In genomic region chr19:49058592-49058991, GRCh38 we compare ENCODE assay signal across 12 cellular contexts. TPM values are rescaled to one million over a fixed set of nuclear protein-coding genes. Genes with fewer than 3 reads are reported as not detected.
A peak's percentile ranks its signal among the peaks of the same experiment; 100 is the strongest.
DNase-seq lines count a peak whose midpoint lies in the region; ATAC-seq and TF ChIP-seq lines count a peak whose summit lies in the region.
"Had no signal": no experiment of that assay in that cellular context is flagged by ENCODE, and none has a peak within 500 bp of the region (broad histone marks: within the 10 kb centered on the region; RNA-seq: fewer than 3 reads in every experiment).

No MANE protein-coding gene starts in this region.

- no peak for ATAC-seq in naive thymus-derived CD8-positive, alpha-beta T cell
- ATAC-seq in HG03280 (IDR thresholded peaks at IDR 0.05; ENCODE audit: unreplicated experiment) = no peak

- CTCF ChIA-PET in MCF 10A (lab: Yijun Ruan, JAX) = interaction anchor here (0.6 to 1.2 kb wide), 2 partner anchors 16 to 92 kb away, joined by 4 to 5 read pairs; no protein-coding TSS in a partner anchor

- no peak overlapping the region for H3K9ac ChIP-seq in GM23248

- no peaks in the 10 kb centered on the region for H3K36me3 ChIP-seq in GM23248 (ENCODE audit: low read depth)
- H3K36me3 ChIP-seq: thyroid gland had no signal

- intact Hi-C loops in MCF 10A (cut with micrococcal nuclease) = no loop called here

- H3K27ac ChIP-seq in GM23248 = no peak overlapping the region
- H3K27ac ChIP-seq: thyroid gland had no signal

- no peaks in the 10 kb centered on the region for H3K9me3 Mint-ChIP-seq in MCF 10A (ENCODE audit: unreplicated experiment)
- H3K9me3 Mint-ChIP-seq in naive thymus-derived CD8-positive, alpha-beta T cell = no peaks in the 10 kb centered on the region
- H3K9me3 Mint-ChIP-seq: T-helper 1 cell treated with Interleukin-12 subunit alpha and Interleukin-12 subunit beta and Interleukin-4 antibody, amounts not matched to agents 30 μg/mL and 1 μg/mL, for 36 hours had no signal

- H2AFZ ChIP-seq in GM23248 = no peak overlapping the region

- BruUV-seq in MCF 10A (replicated peaks; lab: Mats Ljungman, UMichigan) = no TSS peak

- H3K4me1 Mint-ChIP-seq in MCF 10A (ENCODE audit: insufficient read depth, unreplicated experiment) = peaks cover 17% of the 10 kb centered on the region
- H3K4me1 Mint-ChIP-seq in naive thymus-derived CD8-positive, alpha-beta T cell = peaks cover 9 to 27% (median 18%) of the 10 kb centered on the region in 4 donors

- H3K4me3 Mint-ChIP-seq in MCF 10A (ENCODE audit: unreplicated experiment) = no peak overlapping the region
- H3K4me3 Mint-ChIP-seq in naive thymus-derived CD8-positive, alpha-beta T cell = peak overlapping the region in 6 of 10 donors; percentile 75 to 95 (median 87)

- 31 to 38% methylated on average over 9 to 10 of the region's 10 CpGs for WGBS in GM23248 (ENCODE audit: low coverage in 1 of 2, low lambda C conversion rate in 2 of 2, missing lambda C conversion rate in 2 of 2), 2 experiments

- no peaks in the 10 kb centered on the region for H3K4me1 ChIP-seq in GM23248 (ENCODE audit: insufficient read depth)

- H3K27me3 Mint-ChIP-seq in MCF 10A (ENCODE audit: insufficient read depth, unreplicated experiment) = no peaks in the 10 kb centered on the region
- peaks cover 14 to 46% (median 30%) of the 10 kb centered on the region in 5 donors for H3K27me3 Mint-ChIP-seq in naive thymus-derived CD8-positive, alpha-beta T cell

- peaks cover 3% of the 10 kb centered on the region for H3K36me3 Mint-ChIP-seq in MCF 10A (ENCODE audit: insufficient read depth, unreplicated experiment)
- H3K36me3 Mint-ChIP-seq in naive thymus-derived CD8-positive, alpha-beta T cell = no peaks in the 10 kb centered on the region

- H3K9me2 ChIP-seq in GM23248 (ENCODE audit: insufficient read depth) = no peaks in the 10 kb centered on the region

- no peak for TF ChIP-seq CTCF in MCF 10A (IDR thresholded peaks at IDR 0.05; ENCODE audit: unreplicated experiment)

- DNase-seq in NCI-H748 (lab: John Stamatoyannopoulos, UW; ENCODE audit: unreplicated experiment) (peak; percentile 23), NCI-H748 treated with DMSO at 0.1 percent for 48 hours (lab: John Stamatoyannopoulos, UW) (no peak), GM23248 (peak; percentile 64), MCF 10A (ENCODE audit: unreplicated experiment) (peak; percentile 26), DMS153 (lab: John Stamatoyannopoulos, UW) (no peak), C1 segment of cervical spinal cord (lab: John Stamatoyannopoulos, UW) (no peak)
- DNase-seq in naive thymus-derived CD8-positive, alpha-beta T cell = peak in 1 of 10 donors; percentile 13
- DNase-seq: ACHN had no signal

- H4K20me1 ChIP-seq in GM23248 (ENCODE audit: insufficient read depth) = no peaks in the 10 kb centered on the region

- in situ Hi-C loops in GM23248 (cut with MboI) = no loop called here

- H3K9me3 ChIP-seq in GM23248 (ENCODE audit: low read depth) = no peaks in the 10 kb centered on the region
- H3K9me3 ChIP-seq: thyroid gland had no signal

- POLR2A ChIA-PET in MCF 10A (lab: Yijun Ruan, JAX) = interaction anchor here (0.6 kb wide), 1 partner anchor 438 kb away, joined by 3 read pairs; no protein-coding TSS in a partner anchor
- POLR2A ChIA-PET in naive thymus-derived CD8-positive, alpha-beta T cell (lab: Charles Lee) = interaction anchor here (0.5 to 1.1 kb wide), 2 partner anchors 56 to 619 kb away, joined by 3 read pairs; partner anchors contain the start of genes LIN7B and PRMT1

- no peak overlapping the region for H3K4me2 ChIP-seq in GM23248 (ENCODE audit: unreplicated experiment)

- H3F3A ChIP-seq in GM23248 (ENCODE audit: insufficient read depth) = no peaks in the 10 kb centered on the region

- 0 out of 2 replicates have a peak overlapping the region, but pooled peaks have one; percentile 79 for H3K4me3 ChIP-seq in GM23248

- peaks cover 43% of the 10 kb centered on the region for H3K79me2 ChIP-seq in GM23248 (ENCODE audit: insufficient read depth)

- H3K27me3 ChIP-seq in GM23248 (replicated peaks; ENCODE audit: insufficient read depth) = no peaks in the 10 kb centered on the region
- H3K27me3 ChIP-seq: thyroid gland had no signal

- H3K27ac Mint-ChIP-seq in MCF 10A (ENCODE audit: low read depth, unreplicated experiment) = no peak overlapping the region
- no peak overlapping the region for H3K27ac Mint-ChIP-seq in naive thymus-derived CD8-positive, alpha-beta T cell
- H3K27ac Mint-ChIP-seq: T-helper 1 cell treated with Interleukin-12 subunit alpha and Interleukin-12 subunit beta and Interleukin-4 antibody, amounts not matched to agents 30 μg/mL and 1 μg/mL, for 36 hours had no signal

RNA-seq across cellular contexts. Expression of gene CGB7, which starts 1.0 kb away (rescaled TPM):
- 0.38 and 0.54 TPM in 2 replicates for total RNA-seq in GM23248 (2014; rRNA removed; shearing (Covaris generic))
- polyA plus RNA-seq in GM23248 (2016; fragmentation: Nextera tagmentation; extraction: Ambion mirVana) = 2.2 and 2.8 TPM in 2 replicates
- 2.3 and 2.5 TPM in 2 replicates for total RNA-seq in MCF 10A (2022)
- not detected for total RNA-seq in naive thymus-derived CD8-positive, alpha-beta T cell
- polyA plus RNA-seq in naive thymus-derived CD8-positive, alpha-beta T cell = not detected
- total RNA-seq: thyroid gland had no signal
- polyA plus RNA-seq: neural cell had no signal

RNA-seq across cellular contexts. Expression of gene NTF4, which starts 6.0 kb away (rescaled TPM):
- not detected in 2 replicates for total RNA-seq in GM23248 (2014; rRNA removed; shearing (Covaris generic))
- 0.51 TPM in 1 of 2 replicates, not detected in the other for polyA plus RNA-seq in GM23248 (2016; fragmentation: Nextera tagmentation; extraction: Ambion mirVana)
- 6.0 and 7.8 TPM in 2 replicates for total RNA-seq in MCF 10A (2022)
- total RNA-seq in naive thymus-derived CD8-positive, alpha-beta T cell = not detected
- polyA plus RNA-seq in naive thymus-derived CD8-positive, alpha-beta T cell = not detected
- polyA plus RNA-seq: neural cell had no signal

RNA-seq across cellular contexts. Expression of gene CGB8, which starts 9.7 kb away (rescaled TPM):
- 4.5 TPM in 1 of 2 replicates, not detected in the other for total RNA-seq in GM23248 (2014; rRNA removed; shearing (Covaris generic))
- polyA plus RNA-seq in GM23248 (2016; fragmentation: Nextera tagmentation; extraction: Ambion mirVana) = 1.9 and 2.0 TPM in 2 replicates
- 1.3 TPM in 1 of 2 replicates, not detected in the other for total RNA-seq in MCF 10A (2022)
- total RNA-seq in naive thymus-derived CD8-positive, alpha-beta T cell = not detected
- polyA plus RNA-seq in naive thymus-derived CD8-positive, alpha-beta T cell = not detected
- total RNA-seq: thyroid gland had no signal
- polyA plus RNA-seq: neural cell had no signal

RNA-seq across cellular contexts. Expression of gene KCNA7, which starts 13.9 kb away (rescaled TPM):
- not detected in 2 replicates for total RNA-seq in GM23248 (2014; rRNA removed; shearing (Covaris generic))
- polyA plus RNA-seq in GM23248 (2016; fragmentation: Nextera tagmentation; extraction: Ambion mirVana) = 0.04 and 0.13 TPM in 2 replicates
- not detected in 2 replicates for total RNA-seq in MCF 10A (2022)
- not detected for total RNA-seq in naive thymus-derived CD8-positive, alpha-beta T cell
- polyA plus RNA-seq in naive thymus-derived CD8-positive, alpha-beta T cell = not detected
- total RNA-seq: thyroid gland had no signal
- polyA plus RNA-seq: neural cell had no signal

RNA-seq across cellular contexts. Expression of gene CGB5, which starts 14.9 kb away (rescaled TPM):
- total RNA-seq in GM23248 (2014; rRNA removed; shearing (Covaris generic)) = not detected in 2 replicates
- 1.3 and 1.7 TPM in 2 replicates for polyA plus RNA-seq in GM23248 (2016; fragmentation: Nextera tagmentation; extraction: Ambion mirVana)
- total RNA-seq in MCF 10A (2022) = not detected in 2 replicates
- total RNA-seq in naive thymus-derived CD8-positive, alpha-beta T cell = not detected
- polyA plus RNA-seq in naive thymus-derived CD8-positive, alpha-beta T cell = not detected
- polyA plus RNA-seq: neural cell had no signal

Comparison
In these comparisons a context has a peak if more than half of its experiments do, and no peak if none do; other contexts are left out.
1. DNase-seq: peak in NCI-H748 (single experiment), GM23248 (single experiment) and MCF 10A (single experiment); none in NCI-H748 treated with DMSO at 0.1 percent for 48 hours (single experiment), DMS153 (single experiment) and C1 segment of cervical spinal cord (0 of 14).